Comparison of ENCODE assay signal across 10 cellular contexts in the genomic region with DNA sequence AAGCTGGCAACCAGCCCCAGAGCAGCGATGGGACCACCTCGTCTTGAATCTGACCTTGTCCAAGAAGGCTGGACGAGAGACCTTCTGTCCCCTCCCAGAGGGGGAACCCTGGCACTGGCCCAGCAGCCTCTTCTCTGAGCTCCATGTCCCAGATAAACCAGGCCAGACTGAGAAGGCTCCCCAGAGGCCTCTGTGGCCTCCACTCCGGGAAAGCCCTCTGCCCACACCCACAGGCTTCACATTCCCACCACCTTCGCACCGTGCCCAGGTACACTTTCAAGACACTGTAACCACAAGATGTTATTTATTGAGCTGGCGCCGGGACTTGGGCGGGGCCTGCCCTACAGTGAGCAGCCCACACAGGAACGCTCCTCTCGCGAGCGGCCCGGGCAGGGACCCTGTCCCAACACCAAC. TPM values are rescaled to one million over a fixed set of nuclear protein-coding genes. Genes with fewer than 3 reads are reported as not detected.
DNase-seq lines count a peak whose midpoint lies in the region; ATAC-seq and TF ChIP-seq lines count a peak whose summit lies in the region.
"Had no signal": no experiment of that assay in that cellular context is flagged by ENCODE, and none has a peak within 500 bp of the region (broad histone marks: within the 10 kb centered on the region; RNA-seq: fewer than 3 reads in every experiment).

No MANE protein-coding gene starts in this region.

- no peaks in the 10 kb centered on the region for H3K9me3 ChIP-seq in testis

- TF ChIP-seq POLR2A in testis (IDR thresholded peaks at IDR 0.05) = no peak

- H3K4me3 ChIP-seq in testis = no peak overlapping the region
- H3K4me3 ChIP-seq: MG63 had no signal

- ATAC-seq in stimulated activated naive CD8-positive, alpha-beta T cell treated with anti-CD3 and anti-CD28 coated beads, Interleukin-15, amount 100 ng/mL, for 72 hours = peak; percentile 72
- ATAC-seq in HG03439 (IDR thresholded peaks at IDR 0.05; ENCODE audit: unreplicated experiment) = no peak

- H3K9me3 Mint-ChIP-seq in immature natural killer cell = peaks cover 0 to 1% (median 0%) of the 10 kb centered on the region in 6 donors
- peaks cover 0 to 16% of the 10 kb centered on the region in 2 donors for H3K9me3 Mint-ChIP-seq in stimulated activated naive CD8-positive, alpha-beta T cell treated with anti-CD3 and anti-CD28 coated beads, Interleukin-15, amount 100 ng/mL, for 72 hours

- H3K27me3 Mint-ChIP-seq in immature natural killer cell (ENCODE audit: low read depth in 3 of 3) = peaks cover 0 to 3% (median 0%) of the 10 kb centered on the region in 3 donors
- H3K27me3 Mint-ChIP-seq in stimulated activated naive CD8-positive, alpha-beta T cell treated with anti-CD3 and anti-CD28 coated beads, Interleukin-15, amount 100 ng/mL, for 72 hours = no peaks in the 10 kb centered on the region

- H3K27ac ChIP-seq in testis = no peak overlapping the region

- no peak for TF ChIP-seq CTCF in testis (IDR thresholded peaks at IDR 0.05)

- H3K4me1 ChIP-seq in testis = peaks cover 10% of the 10 kb centered on the region

- DNase-seq in NCI-H1092 (lab: John Stamatoyannopoulos, UW) (peak; percentile 10), NCI-H1092 treated with DMSO at 0.1 percent for 48 hours (lab: John Stamatoyannopoulos, UW) (no peak), immature natural killer cell (no peak), testis (no peak), HUDEP-2 (lab: John Stamatoyannopoulos, UW; ENCODE audit: unreplicated experiment in 76 of 76) (no peak)
- DNase-seq in activated T-cell treated with anti-CD3 and anti-CD28 coated beads, Interleukin-2, amount 50 U/mL, for 1 hour = peak; percentile 51
- peak; percentile 31 to 40 for DNase-seq in stimulated activated naive CD8-positive, alpha-beta T cell treated with anti-CD3 and anti-CD28 coated beads, Interleukin-15, amount 100 ng/mL, for 72 hours
- DNase-seq: 8988T, MG63 had no signal

- H3K4me3 Mint-ChIP-seq in immature natural killer cell = no peak overlapping the region
- peak overlapping the region; percentile 21 to 36 for H3K4me3 Mint-ChIP-seq in stimulated activated naive CD8-positive, alpha-beta T cell treated with anti-CD3 and anti-CD28 coated beads, Interleukin-15, amount 100 ng/mL, for 72 hours

- WGBS in testis, 2 donors = 65 to 82% methylated on average over 13 to 14 of the region's 14 CpGs

- peaks cover 29 to 46% of the 10 kb centered on the region in 2 donors for H3K4me1 Mint-ChIP-seq in immature natural killer cell
- peaks cover 61% of the 10 kb centered on the region for H3K4me1 Mint-ChIP-seq in stimulated activated naive CD8-positive, alpha-beta T cell treated with anti-CD3 and anti-CD28 coated beads, Interleukin-15, amount 100 ng/mL, for 72 hours

- peaks cover 22 to 63% (median 50%) of the 10 kb centered on the region in 3 donors for H3K36me3 Mint-ChIP-seq in immature natural killer cell

- intact Hi-C loops in testis (cut with DNase I; ENCODE audit: low total_unique reads) = loop anchor here (10.0 kb wide), 1 partner anchor 144 kb away; a partner anchor contains a TSS

- no peaks in the 10 kb centered on the region for H3K36me3 ChIP-seq in testis (ENCODE audit: low read depth, missing control alignments)

- peak overlapping the region; percentile 57 to 86 (median 80) for H3K27ac Mint-ChIP-seq in immature natural killer cell
- H3K27ac Mint-ChIP-seq in stimulated activated naive CD8-positive, alpha-beta T cell treated with anti-CD3 and anti-CD28 coated beads, Interleukin-15, amount 100 ng/mL, for 72 hours = peak overlapping the region; percentile 32 to 92

- no peaks in the 10 kb centered on the region for H3K27me3 ChIP-seq in testis
- H3K27me3 ChIP-seq: MG63 had no signal

RNA-seq across cellular contexts. Expression of a gene that starts 33.2 kb away (rescaled TPM):
- polyA plus RNA-seq in immature natural killer cell (100 to 1,000 TPM in 2 of 3 donors, 10 to 100 TPM in 1; 96.9 to 150 (median 124) TPM), testis (ENCODE audit: insufficient read depth, low read depth, low replicate concordance) (8.2 TPM)
- total RNA-seq in testis = 10 to 100 TPM; 10.0 to 11.2 TPM

RNA-seq across cellular contexts. Expression of a gene that starts 35.9 kb away (rescaled TPM):
- polyA plus RNA-seq in immature natural killer cell (1 to 10 TPM; 1.6 to 2.6 (median 1.8) TPM), testis (ENCODE audit: insufficient read depth, low read depth, low replicate concordance) (180 TPM)
- 10 to 100 TPM; 66.6 to 70.4 TPM for total RNA-seq in testis

Comparison
In these comparisons a context has a peak if more than half of its experiments do, and no peak if none do; other contexts are left out.
1. DNase-seq: peak in NCI-H1092 (single experiment), activated T-cell treated with anti-CD3 and anti-CD28 coated beads, Interleukin-2, amount 50 U/mL, for 1 hour (single experiment) and stimulated activated naive CD8-positive, alpha-beta T cell treated with anti-CD3 and anti-CD28 coated beads, Interleukin-15, amount 100 ng/mL, for 72 hours (2 of 2); none in NCI-H1092 treated with DMSO at 0.1 percent for 48 hours (single experiment), immature natural killer cell (0 of 3), testis (single experiment) and HUDEP-2 (0 of 76).
2. H3K4me3 Mint-ChIP-seq: peak in stimulated activated naive CD8-positive, alpha-beta T cell treated with anti-CD3 and anti-CD28 coated beads, Interleukin-15, amount 100 ng/mL, for 72 hours (2 of 2); none in immature natural killer cell (0 of 5).
3. RNA of a gene that starts 33.2 kb away (polyA plus RNA-seq): 96.9 to 150 TPM in immature natural killer cell; 8.2 TPM in testis (single experiment); every median in the first group is over 10 times any median in the second.
4. RNA of a gene that starts 35.9 kb away (polyA plus RNA-seq): 180 TPM in testis (single experiment); 1.6 to 2.6 TPM in immature natural killer cell; every median in the first group is over 10 times any median in the second.